Comparison of ENCODE assay signal across 15 cellular contexts in genomic region chr3:172313671-172314070, GRCh38.
A peak's percentile ranks its signal among the peaks of the same experiment; 100 is the strongest.
DNase-seq lines count a peak whose midpoint lies in the region; ATAC-seq and TF ChIP-seq lines count a peak whose summit lies in the region.
"Had no signal": no experiment of that assay in that cellular context is flagged by ENCODE, and none has a peak within 500 bp of the region (broad histone marks: within the 10 kb centered on the region; RNA-seq: fewer than 3 reads in every experiment).

No MANE protein-coding gene starts in this region.

- peaks cover 20 to 47% (median 40%) of the 10 kb centered on the region in 3 experiments for H3K36me3 Mint-ChIP-seq in H9 (ENCODE audit: insufficient read depth in 1 of 3, low read depth in 3 of 3)
- H3K36me3 Mint-ChIP-seq in progenitor cell of endocrine pancreas (ENCODE audit: insufficient read depth) = peaks cover 41% of the 10 kb centered on the region

- ATAC-seq in SK-N-SH treated with all-trans-retinoic acid at 6 μM for 48 hours = peak; percentile 13; the same call in 2 of the 3 replicates
- ATAC-seq in thoracic aorta (ENCODE audit: insufficient number of reproducible peaks, low FRiP score, low read depth) = no peak
- ATAC-seq: body of pancreas; CD8-positive, alpha-beta T cell; naive thymus-derived CD8-positive, alpha-beta T cell had no signal

- H2AFZ ChIP-seq in H9 (ENCODE audit: low read length) = no peak overlapping the region

- no peak overlapping the region for H3T11ph ChIP-seq in H9 (ENCODE audit: low read length)

- no CpG with 5 or more reads among the region's 3 CpGs for WGBS in H9 (ENCODE audit: extremely low coverage, insufficient read length, low lambda C conversion rate)

- H3K4me3 ChIP-seq in thoracic aorta = no peak overlapping the region
- H3K4me3 ChIP-seq: body of pancreas had no signal

- no peak overlapping the region for H2BK5ac ChIP-seq in H9 (ENCODE audit: insufficient read length, low read length)

- H2BK12ac ChIP-seq in H9 (ENCODE audit: insufficient read length, low read depth, low read length) = no peak overlapping the region

- H3K23me2 ChIP-seq in H9 (ENCODE audit: insufficient read length, low read depth, low read length, poor library complexity, severe bottlenecking) = no peaks in the 10 kb centered on the region

- no peak overlapping the region for H3K27ac Mint-ChIP-seq in H9
- no peak overlapping the region for H3K27ac Mint-ChIP-seq in progenitor cell of endocrine pancreas
- H3K27ac Mint-ChIP-seq: activated CD4-positive, alpha-beta memory T cell treated with anti-CD3 and anti-CD28 coated beads, Interleukin-2, amount 10 ng/mL, durations not matched to agents 7 days and 5 days; CD8-positive, alpha-beta T cell; naive thymus-derived CD8-positive, alpha-beta T cell had no signal

- no peak overlapping the region for H2BK15ac ChIP-seq in H9 (ENCODE audit: low read depth, low read length)

- no peak overlapping the region for H4K91ac ChIP-seq in H9 (ENCODE audit: insufficient read length, low read depth, low read length)

- no peak overlapping the region for H4K5ac ChIP-seq in H9 (ENCODE audit: insufficient read length, low read depth, low read length)

- H3K27ac ChIP-seq in thoracic aorta (peak overlapping the region; percentile 11 to 49), H9 (ENCODE audit: insufficient read length, low read depth, low read length) (no peak overlapping the region)
- H3K27ac ChIP-seq: body of pancreas had no signal

- TF ChIP-seq CTCF in thoracic aorta (IDR thresholded peaks at IDR 0.05) = no peak
- no peak for TF ChIP-seq CTCF in H9 (conservative IDR thresholded peaks at IDR 0.05)
- TF ChIP-seq CTCF in progenitor cell of endocrine pancreas (IDR thresholded peaks at IDR 0.05; ENCODE audit: unreplicated experiment) = no peak

- H3K4me3 Mint-ChIP-seq in H9 = no peak overlapping the region
- H3K4me3 Mint-ChIP-seq in progenitor cell of endocrine pancreas (ENCODE audit: low read depth) = no peak overlapping the region
- H3K4me3 Mint-ChIP-seq: activated CD4-positive, alpha-beta memory T cell treated with anti-CD3 and anti-CD28 coated beads, Interleukin-2, amount 10 ng/mL, durations not matched to agents 7 days and 5 days; CD8-positive, alpha-beta T cell; naive thymus-derived CD8-positive, alpha-beta T cell had no signal

- H3K9me3 Mint-ChIP-seq in H9 (no peaks in the 10 kb centered on the region), progenitor cell of endocrine pancreas (ENCODE audit: low read depth) (no peaks in the 10 kb centered on the region)
- H3K9me3 Mint-ChIP-seq: activated CD4-positive, alpha-beta memory T cell treated with anti-CD3 and anti-CD28 coated beads, Interleukin-2, amount 10 ng/mL, durations not matched to agents 7 days and 5 days; CD8-positive, alpha-beta T cell; naive thymus-derived CD8-positive, alpha-beta T cell had no signal

- H3K9me3 ChIP-seq in thoracic aorta (no peaks in the 10 kb centered on the region), H9 (ENCODE audit: control insufficient read depth, low read depth, low read length) (no peaks in the 10 kb centered on the region)
- H3K9me3 ChIP-seq: body of pancreas had no signal

- no peak overlapping the region for H3K56ac ChIP-seq in H9 (ENCODE audit: insufficient read length, low read depth, low read length)

- peaks cover 20% of the 10 kb centered on the region for H3K36me3 ChIP-seq in thoracic aorta

- no peaks in the 10 kb centered on the region for H3K27me3 Mint-ChIP-seq in H9 (ENCODE audit: low read depth)
- no peaks in the 10 kb centered on the region for H3K27me3 Mint-ChIP-seq in progenitor cell of endocrine pancreas
- H3K27me3 Mint-ChIP-seq: activated CD4-positive, alpha-beta memory T cell treated with anti-CD3 and anti-CD28 coated beads, Interleukin-2, amount 10 ng/mL, durations not matched to agents 7 days and 5 days; naive thymus-derived CD8-positive, alpha-beta T cell had no signal

- H3K18ac ChIP-seq in H9 (ENCODE audit: insufficient read length, low read depth, low read length) = no peak overlapping the region

- no peak overlapping the region for H3K4me2 ChIP-seq in H9 (ENCODE audit: insufficient read depth, insufficient read length, low read length)

- H3K14ac ChIP-seq in H9 (ENCODE audit: insufficient read depth, low read length) = no peak overlapping the region

- no peak overlapping the region for H4K8ac ChIP-seq in H9 (replicated peaks; ENCODE audit: insufficient read length, low read depth, low read length)

- H3K23ac ChIP-seq in H9 (ENCODE audit: insufficient read length, low read depth, low read length) = no peak overlapping the region

- no peak overlapping the region for H2AK5ac ChIP-seq in H9 (ENCODE audit: insufficient read length, low read length)

- no peaks in the 10 kb centered on the region for H3K79me2 ChIP-seq in H9 (ENCODE audit: insufficient read depth, low read length)

- H4K20me1 ChIP-seq in H9 (ENCODE audit: control insufficient read depth, insufficient read depth, insufficient read length) = no peaks in the 10 kb centered on the region

- no peak overlapping the region for H3K9ac ChIP-seq in H9 (ENCODE audit: extremely low read depth, insufficient read length, low read length)

- no peak overlapping the region for H2BK120ac ChIP-seq in H9 (ENCODE audit: low read depth, low read length, poor library complexity, severe bottlenecking)

- H3K4me1 ChIP-seq in thoracic aorta (ENCODE audit: control insufficient read depth in 1 of 2, low read depth in 2 of 2) (peaks cover 45 to 81% of the 10 kb centered on the region in 2 donors), H9 (ENCODE audit: insufficient read depth, low read length) (no peaks in the 10 kb centered on the region)

- DNase-seq in NCI-H2196 (lab: John Stamatoyannopoulos, UW; ENCODE audit: unreplicated experiment) = peak; percentile 27
- DNase-seq in NCI-H2196 treated with DMSO at 0.1 percent for 48 hours (lab: John Stamatoyannopoulos, UW; ENCODE audit: unreplicated experiment) = no peak
- peak; percentile 37 for DNase-seq in inferior parietal cortex (ENCODE audit: extremely low spot score)
- DNase-seq in thoracic aorta (ENCODE audit: low spot score) = no peak
- DNase-seq in cerebellar cortex (ENCODE audit: low spot score) = no peak
- no peak for DNase-seq in H9
- no peak for DNase-seq in progenitor cell of endocrine pancreas (ENCODE audit: low spot score, unreplicated experiment)
- DNase-seq: activated CD4-positive, alpha-beta memory T cell treated with anti-CD3 and anti-CD28 coated beads, Interleukin-2, amount 10 ng/mL, durations not matched to agents 7 days and 5 days; activated effector memory CD4-positive, alpha-beta T cell treated with Interleukin-2 at 50 U/mL for 16 hours; body of pancreas; CD8-positive, alpha-beta T cell; glutamatergic neuron; naive thymus-derived CD8-positive, alpha-beta T cell; NCI-H526 had no signal

- H3K79me1 ChIP-seq in H9 (ENCODE audit: insufficient read depth, low read depth, low read length, poor library complexity, severe bottlenecking) = no peaks in the 10 kb centered on the region

- H2BK20ac ChIP-seq in H9 (ENCODE audit: low read depth, low read length, poor library complexity, severe bottlenecking) = no peak overlapping the region

- peaks cover 25 to 27% of the 10 kb centered on the region in 2 experiments for H3K4me1 Mint-ChIP-seq in H9
- H3K4me1 Mint-ChIP-seq in progenitor cell of endocrine pancreas (ENCODE audit: low read depth) = peaks cover 17% of the 10 kb centered on the region

- no peak overlapping the region for H3K4ac ChIP-seq in H9 (ENCODE audit: low read depth, low read length)

- H3K27me3 ChIP-seq in thoracic aorta (replicated peaks; ENCODE audit: insufficient read depth) (no peaks in the 10 kb centered on the region), H9 (ENCODE audit: insufficient read depth, low read length) (no peaks in the 10 kb centered on the region)
- H3K27me3 ChIP-seq: body of pancreas had no signal

TF ChIP-seq in SK-N-SH treated with all-trans-retinoic acid at 6 μM for 48 hours, 23 proteins besides CTCF, POLR2A, EP300 and RAD21 (continues in another document):
- TF ChIP-seq TSHZ2 (CRISPR knock-in tag; IDR thresholded peaks at IDR 0.05) = no peak
- TF ChIP-seq CSDC2 (CRISPR knock-in tag; IDR thresholded peaks at IDR 0.05) = no peak
- no peak for TF ChIP-seq ZNF8 (CRISPR knock-in tag; IDR thresholded peaks at IDR 0.05)
- no peak for TF ChIP-seq ZNF565 (CRISPR knock-in tag; conservative IDR thresholded peaks at IDR 0.05; ENCODE audit: low read depth)
- no peak for TF ChIP-seq POU6F1 (CRISPR knock-in tag; IDR thresholded peaks at IDR 0.05; ENCODE audit: borderline replicate concordance, low read depth)

Comparison
In these comparisons a context has a peak if more than half of its experiments do, and no peak if none do; other contexts are left out.
1. DNase-seq: peak in NCI-H2196 (single experiment) and inferior parietal cortex (single experiment); none in NCI-H2196 treated with DMSO at 0.1 percent for 48 hours (single experiment), thoracic aorta (single experiment), cerebellar cortex (single experiment), H9 (single experiment) and progenitor cell of endocrine pancreas (single experiment).